Comparison of ENCODE assay signal across 27 cellular contexts in genomic region chr10:3195286-3195685, GRCh38.
"Had no signal": no experiment of that assay in that cellular context is flagged by ENCODE, and none has a peak within 500 bp of the region (broad histone marks: within the 10 kb centered on the region; RNA-seq: fewer than 3 reads in every experiment).

No MANE protein-coding gene starts in this region.

- H3K27me3 ChIP-seq: right atrium auricular region, thyroid gland, upper lobe of left lung had no signal

- H3K4me3 ChIP-seq: esophagus squamous epithelium, lower lobe of right lung, mucosa of descending colon, prostate gland, right atrium auricular region, stomach, thyroid gland, upper lobe of left lung had no signal

- DNase-seq: cortex of kidney; effector memory CD8-positive, alpha-beta T cell; erythroblast; esophagus squamous epithelium; foreskin melanocyte; glutamatergic neuron; hypothalamus; immature natural killer cell; left ventricle myocardium superior; lower lobe of right lung; mucosa of descending colon; naive thymus-derived CD8-positive, alpha-beta T cell; nephron progenitor cell; nucleus accumbens; stimulated activated CD4-positive, alpha-beta T cell treated with anti-CD3 and anti-CD28 coated beads, Interleukin-2, amount 100 ng/mL, for 24 hours; stimulated activated CD4-positive, alpha-beta T cell treated with anti-CD3 and anti-CD28 coated beads, Interleukin-4, amount 100 ng/mL, for 24 hours; stimulated activated naive CD4-positive, alpha-beta T cell treated with Interleukin-2 at 50 U/mL for 16 hours; stomach; thyroid gland; upper lobe of left lung had no signal

- H3K4me1 ChIP-seq: prostate gland had no signal

- H3K36me3 ChIP-seq: esophagus squamous epithelium, lower lobe of right lung, prostate gland, right atrium auricular region, stomach, thyroid gland, upper lobe of left lung had no signal

- ATAC-seq: effector memory CD8-positive, alpha-beta T cell; left ventricle myocardium superior; lower lobe of right lung; mucosa of descending colon; naive thymus-derived CD8-positive, alpha-beta T cell; sciatic nerve; stimulated activated effector memory CD8-positive, alpha-beta T cell treated with anti-CD3 and anti-CD28 coated beads, Interleukin-12 subunit alpha, Interleukin-12 subunit beta, amount 100 ng/mL, for 72 hours had no signal

- FAIRE-seq: endometrium, keratinocyte, urothelium cell line had no signal

- H3K9me3 ChIP-seq: esophagus squamous epithelium, lower lobe of right lung, mucosa of descending colon, prostate gland, right atrium auricular region, stomach, thyroid gland, upper lobe of left lung had no signal

- H3K27ac ChIP-seq: esophagus squamous epithelium, lower lobe of right lung, prostate gland, right atrium auricular region, stomach, thyroid gland, upper lobe of left lung had no signal
